In the genomic region with DNA sequence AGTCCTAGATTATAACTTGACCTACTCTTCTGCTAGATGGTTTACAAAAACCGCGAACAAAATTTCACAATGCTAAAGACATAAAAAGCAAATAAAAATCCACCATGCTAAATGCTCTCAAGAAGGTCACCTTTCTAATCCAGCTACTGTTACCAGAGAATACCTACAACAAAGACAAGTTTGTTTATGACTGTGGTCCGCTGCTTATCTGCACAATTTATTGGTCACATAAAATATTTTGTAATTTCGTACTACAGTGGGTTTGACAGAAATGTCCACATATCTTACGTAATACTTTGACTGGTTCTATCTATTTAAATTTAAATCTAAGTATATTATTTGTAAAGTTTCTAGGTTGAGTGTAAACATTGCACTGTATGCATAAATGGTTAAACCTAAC, we compare ENCODE assay signal across 18 cellular contexts.
"Had no signal": no experiment of that assay in that cellular context is flagged by ENCODE, and none has a peak within 500 bp of the region (broad histone marks: within the 10 kb centered on the region; RNA-seq: fewer than 3 reads in every experiment).

No MANE protein-coding gene starts in this region.

- DNase-seq: activated CD4-positive, alpha-beta T cell treated with anti-CD3 and anti-CD28 coated beads, Interleukin-2, amount 10 ng/mL, durations not matched to agents 24 days and 14 days; activated CD8-positive, alpha-beta memory T cell treated with anti-CD3 and anti-CD28 coated beads for 24 hours; activated naive CD4-positive, alpha-beta T cell treated with anti-CD3 and anti-CD28 coated beads for 36 hours; head of caudate nucleus; islet precursor cell; left ventricle myocardium inferior; sigmoid colon; stimulated activated CD4-positive, alpha-beta T cell treated with anti-CD3 and anti-CD28 coated beads, Interleukin-12 subunit alpha, Interleukin-12 subunit beta, amount 100 ng/mL, for 4 hours; stimulated activated naive CD4-positive, alpha-beta T cell; substantia nigra; T1000; transverse colon had no signal

- H3K9me3 ChIP-seq: left ventricle myocardium inferior, prostate gland, sigmoid colon, transverse colon had no signal

- H3K9me3 Mint-ChIP-seq: activated CD4-positive, alpha-beta T cell treated with anti-CD3 and anti-CD28 coated beads, Interleukin-2, amount 10 ng/mL, durations not matched to agents 24 days and 14 days; memory B cell had no signal

- H3K36me3 Mint-ChIP-seq: memory B cell; natural killer cell treated with Interleukin-12 subunit alpha and Interleukin-12 subunit beta and Interleukin-15 and Interleukin-18, amount 100 ng/mL, for 72 hours had no signal

- FAIRE-seq: colon, endothelial cell of umbilical vein had no signal

- H3K4me3 Mint-ChIP-seq: activated CD4-positive, alpha-beta T cell treated with anti-CD3 and anti-CD28 coated beads, Interleukin-2, amount 10 ng/mL, durations not matched to agents 24 days and 14 days; activated naive CD4-positive, alpha-beta T cell treated with anti-CD3 and anti-CD28 coated beads for 36 hours; activated T-helper 17 cell treated with anti-CD3 and anti-CD28 coated beads, Interleukin-2, amount 50 U/mL, for 72 hours; memory B cell; natural killer cell treated with Interleukin-12 subunit alpha and Interleukin-12 subunit beta and Interleukin-15 and Interleukin-18, amount 100 ng/mL, for 72 hours had no signal

- H3K36me3 ChIP-seq: left ventricle myocardium inferior, prostate gland, sigmoid colon, transverse colon had no signal

- H3K27me3 ChIP-seq: sigmoid colon, transverse colon had no signal

- H3K27ac ChIP-seq: left ventricle myocardium inferior, prostate gland, sigmoid colon, transverse colon had no signal

- H3K27ac Mint-ChIP-seq: activated CD4-positive, alpha-beta T cell treated with anti-CD3 and anti-CD28 coated beads, Interleukin-2, amount 10 ng/mL, durations not matched to agents 24 days and 14 days; activated naive CD4-positive, alpha-beta T cell treated with anti-CD3 and anti-CD28 coated beads for 36 hours; activated T-helper 17 cell treated with anti-CD3 and anti-CD28 coated beads, Interleukin-2, amount 50 U/mL, for 72 hours; memory B cell; natural killer cell treated with Interleukin-12 subunit alpha and Interleukin-12 subunit beta and Interleukin-15 and Interleukin-18, amount 100 ng/mL, for 72 hours had no signal

- H3K27me3 Mint-ChIP-seq: activated CD4-positive, alpha-beta T cell treated with anti-CD3 and anti-CD28 coated beads, Interleukin-2, amount 10 ng/mL, durations not matched to agents 24 days and 14 days; activated T-helper 17 cell treated with anti-CD3 and anti-CD28 coated beads, Interleukin-2, amount 50 U/mL, for 72 hours; memory B cell; natural killer cell treated with Interleukin-12 subunit alpha and Interleukin-12 subunit beta and Interleukin-15 and Interleukin-18, amount 100 ng/mL, for 72 hours had no signal

- H3K4me3 ChIP-seq: left ventricle myocardium inferior, prostate gland, sigmoid colon, transverse colon had no signal

- H3K4me1 ChIP-seq: left ventricle myocardium inferior, prostate gland, sigmoid colon, transverse colon had no signal

- H3K4me1 Mint-ChIP-seq: activated CD4-positive, alpha-beta T cell treated with anti-CD3 and anti-CD28 coated beads, Interleukin-2, amount 10 ng/mL, durations not matched to agents 24 days and 14 days; activated T-helper 17 cell treated with anti-CD3 and anti-CD28 coated beads, Interleukin-2, amount 50 U/mL, for 72 hours had no signal
